Comparison of ENCODE assay signal across 1 cellular context in genomic region chr20:36951977-36952738, GRCh38.
TF ChIP-seq lines count a peak whose summit lies in the region.

No MANE protein-coding gene starts in this region.

TF ChIP-seq in HEK293, 187 proteins besides CTCF, POLR2A, EP300 and RAD21 (continued from another document):
- TF ChIP-seq ZNF280D (tag by site-specific recombination; IDR thresholded peaks at IDR 0.05), result no peak
- no peak for TF ChIP-seq ZNF274 (IDR thresholded peaks at IDR 0.05; ENCODE audit: low read length)
- TF ChIP-seq ZNF274 (tag by site-specific recombination; IDR thresholded peaks at IDR 0.05; ENCODE audit: borderline replicate concordance), result no peak
- TF ChIP-seq SCRT2 (tag by site-specific recombination; IDR thresholded peaks at IDR 0.05), result peak; percentile 50; the same call in 1 of the 2 replicates
- no peak for TF ChIP-seq ZNF518A (tag by site-specific recombination; conservative IDR thresholded peaks at IDR 0.05; ENCODE audit: low read depth)
- TF ChIP-seq ZNF280C (tag by site-specific recombination; IDR thresholded peaks at IDR 0.05), result no peak
- TF ChIP-seq ZNF10 (tag by site-specific recombination; IDR thresholded peaks at IDR 0.05), result no peak
- no peak for TF ChIP-seq KLF17 (tag by site-specific recombination; IDR thresholded peaks at IDR 0.05)
